In genomic region chr3:175336406-175337133, GRCh38 we compare ENCODE assay signal across 17 cellular contexts.
A peak's percentile ranks its signal among the peaks of the same experiment; 100 is the strongest.
DNase-seq lines count a peak whose midpoint lies in the region; ATAC-seq and TF ChIP-seq lines count a peak whose summit lies in the region.
"Had no signal": no experiment of that assay in that cellular context is flagged by ENCODE, and none has a peak within 500 bp of the region (broad histone marks: within the 10 kb centered on the region; RNA-seq: fewer than 3 reads in every experiment).

No MANE protein-coding gene starts in this region.

- H4K91ac ChIP-seq in IMR-90 (ENCODE audit: insufficient read depth, low read depth, low read length): no peak overlapping the region

- H3K4me3 ChIP-seq in IMR-90 (ENCODE audit: insufficient read depth, low read depth, low read length): no peak overlapping the region
- no peak overlapping the region for H3K4me3 ChIP-seq in esophagus muscularis mucosa
- H3K4me3 ChIP-seq: gastrocnemius medialis, Peyer's patch, SK-N-MC had no signal

- peak overlapping the region; percentile 60; the same call in 1 of the 2 replicates for H2BK20ac ChIP-seq in IMR-90 (ENCODE audit: low read depth, low read length)

- DNase-seq in IMR-90: no peak
- peak; percentile 65 for DNase-seq in NCI-H2081 treated with DMSO at 0.1 percent for 48 hours (lab: John Stamatoyannopoulos, UW)
- peak; percentile 3 for DNase-seq in SW480 (ENCODE audit: low spot score)
- no peak for DNase-seq in GM19238 (ENCODE audit: insufficient read length, low spot score)
- DNase-seq in esophagus muscularis mucosa (ENCODE audit: extremely low spot score): no peak
- DNase-seq: activated CD4-positive, alpha-beta T cell treated with anti-CD3 and anti-CD28 coated beads for 36 hours; amygdala; EL; gastrocnemius medialis; occipital lobe had no signal

- H3K36me3 ChIP-seq in IMR-90 (ENCODE audit: control insufficient read depth, insufficient read depth, low read length) (no peaks in the 10 kb centered on the region), esophagus muscularis mucosa (no peaks in the 10 kb centered on the region)
- H3K36me3 ChIP-seq: gastrocnemius medialis, Peyer's patch had no signal

- no peak overlapping the region for H3K23ac ChIP-seq in IMR-90 (ENCODE audit: low read depth, low read length)

- BruUV-seq in IMR-90 (replicated peaks; lab: Mats Ljungman, UMichigan): no TSS peak

- H3K56ac ChIP-seq in IMR-90 (ENCODE audit: extremely low read depth, insufficient read depth, low read length): no peak overlapping the region

- H2BK120ac ChIP-seq in IMR-90 (ENCODE audit: low read depth, low read length): peak overlapping the region; percentile 39

- peak overlapping the region; percentile 25; the same call in 1 of the 2 replicates for H3K4ac ChIP-seq in IMR-90 (ENCODE audit: low read depth, low read length)

- no peak overlapping the region for H3K4me2 ChIP-seq in IMR-90 (ENCODE audit: low read depth, low read length)

- no peak overlapping the region for H4K5ac ChIP-seq in IMR-90 (ENCODE audit: low read depth, low read length)

- H3K14ac ChIP-seq in IMR-90 (replicated peaks; ENCODE audit: low read depth, low read length): no peak overlapping the region

- ATAC-seq in IMR-90 (ENCODE audit: low read depth) (no peak), GM19035 (IDR thresholded peaks at IDR 0.05; ENCODE audit: unreplicated experiment) (no peak), GM21360 (IDR thresholded peaks at IDR 0.05; ENCODE audit: unreplicated experiment) (no peak)
- ATAC-seq: activated CD4-positive, alpha-beta T cell treated with anti-CD3 and anti-CD28 coated beads for 36 hours; gastrocnemius medialis; sciatic nerve had no signal

- H3K27ac ChIP-seq in 22Rv1: peak overlapping the region; percentile 91
- H3K27ac ChIP-seq in IMR-90 (ENCODE audit: insufficient read depth, low read length): no peak overlapping the region
- no peak overlapping the region for H3K27ac ChIP-seq in esophagus muscularis mucosa (replicated peaks in 1 of 4)
- H3K27ac ChIP-seq: C4-2B, gastrocnemius medialis, Peyer's patch, SK-N-MC had no signal

- H3K4me1 ChIP-seq in IMR-90 (ENCODE audit: control insufficient read depth, insufficient read depth, low read length): peaks cover 5% of the 10 kb centered on the region
- H3K4me1 ChIP-seq in esophagus muscularis mucosa: peaks cover 0 to 8% (median 0%) of the 10 kb centered on the region in 4 donors
- H3K4me1 ChIP-seq: gastrocnemius medialis had no signal

- peak overlapping the region in 1 of 2 experiments; percentile 3; a peak in 1 of 4 replicates for H4K8ac ChIP-seq in IMR-90 (ENCODE audit: low read depth in 2 of 2, low read length in 2 of 2)

- H3K27me3 ChIP-seq in IMR-90 (ENCODE audit: control insufficient read depth, insufficient read depth, low read length) (no peaks in the 10 kb centered on the region), esophagus muscularis mucosa (no peaks in the 10 kb centered on the region)
- H3K27me3 ChIP-seq: gastrocnemius medialis, Peyer's patch had no signal

- TF ChIP-seq POLR2A in IMR-90 (IDR thresholded peaks at IDR 0.05; ENCODE audit: low read depth, low read length) (no peak), esophagus muscularis mucosa (IDR thresholded peaks at IDR 0.05; ENCODE audit: low read depth) (no peak)

- no peak for TF ChIP-seq CTCF in 22Rv1 (IDR thresholded peaks at IDR 0.05)
- no peak for TF ChIP-seq CTCF in IMR-90 (conservative IDR thresholded peaks at IDR 0.05; ENCODE audit: low read depth, low read length)
- TF ChIP-seq CTCF in esophagus muscularis mucosa (IDR thresholded peaks at IDR 0.05): no peak

- H2BK5ac ChIP-seq in IMR-90 (ENCODE audit: low read depth, low read length, poor library complexity, severe bottlenecking): no peak overlapping the region

- in situ Hi-C loops in IMR-90 (cut with MboI; ENCODE audit: low sequenced_read_pairs): no loop called here

- H3K9me1 ChIP-seq in IMR-90 (ENCODE audit: insufficient read depth, low read length): peaks cover 5% of the 10 kb centered on the region; the same call in 1 of the 2 replicates

- H2AK9ac ChIP-seq in IMR-90 (replicated peaks; ENCODE audit: low read depth, low read length, poor library complexity): no peak overlapping the region

- H3K9me3 ChIP-seq in IMR-90 (ENCODE audit: control insufficient read depth, insufficient read depth, low read length) (no peaks in the 10 kb centered on the region), esophagus muscularis mucosa (no peaks in the 10 kb centered on the region)
- H3K9me3 ChIP-seq: gastrocnemius medialis, Peyer's patch had no signal

- H3K9ac ChIP-seq in IMR-90 (ENCODE audit: low read depth, low read length): no peak overlapping the region

- H4K20me1 ChIP-seq in IMR-90 (ENCODE audit: insufficient read depth, low read length): no peaks in the 10 kb centered on the region

- no CpG with 5 or more reads among the region's 2 CpGs for WGBS in IMR-90 (ENCODE audit: extremely low coverage in 2 of 2, insufficient read length in 1 of 2), 2 experiments
- WGBS in esophagus muscularis mucosa: 96% methylated on average over 2 of the region's 2 CpGs

- H2BK15ac ChIP-seq in IMR-90 (ENCODE audit: low read depth, low read length): no peak overlapping the region

- CTCF ChIA-PET in IMR-90 (lab: Yijun Ruan, JAX): interaction anchor here (0.6 kb wide), 1 partner anchor 639 kb away, joined by 3 read pairs; no protein-coding TSS in a partner anchor

- POLR2A ChIA-PET in IMR-90 (lab: Charles Lee; ENCODE audit: unreplicated experiment): no interaction called here

- no peak for TF ChIP-seq EP300 in esophagus muscularis mucosa (IDR thresholded peaks at IDR 0.05)

- H2AK5ac ChIP-seq in IMR-90 (ENCODE audit: low read depth, low read length): no peak overlapping the region

- dilution Hi-C loops in IMR-90 (cut with HindIII; ENCODE audit: low sequenced_read_pairs, unreplicated experiment): no loop called here

- TF ChIP-seq RAD21 in IMR-90 (IDR thresholded peaks at IDR 0.05; ENCODE audit: low read length): no peak

- no peaks in the 10 kb centered on the region for H3K79me1 ChIP-seq in IMR-90 (ENCODE audit: low read depth in 1 of 2, low read length in 2 of 2)

- peak overlapping the region; percentile 9; the same call in 1 of the 2 replicates for H3K18ac ChIP-seq in IMR-90 (ENCODE audit: low read depth, low read length)

- intact Hi-C loops in IMR-90 (cut with micrococcal nuclease) (no loop called here), esophagus muscularis mucosa (cut with DNase I) (no loop called here)

- no peak overlapping the region for H2AFZ ChIP-seq in IMR-90 (replicated peaks; ENCODE audit: low read length, poor library complexity)

TF ChIP-seq in IMR-90, 13 proteins besides CTCF, POLR2A, EP300 and RAD21:
- TF ChIP-seq NFE2L2 (IDR thresholded peaks at IDR 0.05; ENCODE audit: low read depth, low read length) (no peak), SMC3 (IDR thresholded peaks at IDR 0.05; ENCODE audit: low read depth, low read length) (no peak), CHD1 (IDR thresholded peaks at IDR 0.05; ENCODE audit: low read depth, low read length) (no peak), ELK1 (IDR thresholded peaks at IDR 0.05; ENCODE audit: borderline replicate concordance, low read depth, low read length) (no peak), RCOR1 (IDR thresholded peaks at IDR 0.05; ENCODE audit: insufficient replicate concordance, low read length) (no peak), RFX5 (IDR thresholded peaks at IDR 0.05; ENCODE audit: low read depth, low read length) (no peak), USF2 (IDR thresholded peaks at IDR 0.05; ENCODE audit: low read depth, low read length) (no peak), BHLHE40 (IDR thresholded peaks at IDR 0.05; ENCODE audit: low read depth, low read length) (no peak), FOS (IDR thresholded peaks at IDR 0.05; ENCODE audit: low read depth, low read length) (no peak), MXI1 (IDR thresholded peaks at IDR 0.05; ENCODE audit: borderline replicate concordance, low read depth, low read length) (no peak), MAZ (IDR thresholded peaks at IDR 0.05; ENCODE audit: borderline replicate concordance, low read depth, low read length) (no peak), CEBPB (IDR thresholded peaks at IDR 0.05; ENCODE audit: low read depth, low read length) (no peak), MAFK (IDR thresholded peaks at IDR 0.05; ENCODE audit: low read depth, low read length) (no peak)

Comparison
In these comparisons a context has a peak if more than half of its experiments do, and no peak if none do; other contexts are left out.
1. DNase-seq: peak in NCI-H2081 treated with DMSO at 0.1 percent for 48 hours (single experiment) and SW480 (single experiment); none in IMR-90 (single experiment), GM19238 (single experiment) and esophagus muscularis mucosa (single experiment).